Comparison of ENCODE assay signal across 8 cellular contexts in the genomic region with DNA sequence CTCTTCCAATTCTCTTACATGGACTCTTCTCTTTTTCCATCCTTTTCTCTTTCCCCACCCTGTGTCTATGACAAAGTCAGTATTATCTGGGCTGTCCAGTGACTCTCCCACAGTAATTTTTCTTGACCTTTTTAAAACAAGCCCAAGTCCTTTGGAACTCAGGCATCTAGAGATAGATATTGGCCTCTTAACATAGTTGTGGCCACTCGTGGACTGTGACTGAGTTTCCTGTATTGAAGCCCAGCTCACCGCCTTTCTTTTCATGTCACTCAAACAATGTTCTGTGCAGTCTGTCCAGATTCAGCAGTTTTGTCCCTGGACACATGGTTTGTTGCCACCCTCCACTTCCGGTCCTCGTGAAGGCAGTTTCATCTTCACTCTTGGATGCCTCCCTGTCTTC.
"Had no signal": no experiment of that assay in that cellular context is flagged by ENCODE, and none has a peak within 500 bp of the region (broad histone marks: within the 10 kb centered on the region; RNA-seq: fewer than 3 reads in every experiment).

No MANE protein-coding gene starts in this region.

- H3K27ac Mint-ChIP-seq: GM23338, H9 had no signal

- FAIRE-seq: H1, H54, HTR-8/SVneo, K562 had no signal

- H2AFZ ChIP-seq: GM23338 had no signal

- H3K4me3 ChIP-seq: GM23338, K562 had no signal

- ATAC-seq: GM23338, K562 had no signal

- DNase-seq: H9, HCEC 1CT, IMR-90 had no signal

- H3K4me2 ChIP-seq: GM23338 had no signal

- H3K9me3 Mint-ChIP-seq: GM23338, H9 had no signal

- H3K4me3 Mint-ChIP-seq: GM23338, H9 had no signal
